In genomic region chr5:150053231-150053626, GRCh38 we compare ENCODE assay signal across 12 cellular contexts. TPM values are rescaled to one million over a fixed set of nuclear protein-coding genes. Genes with fewer than 3 reads are reported as not detected.
A peak's percentile ranks its signal among the peaks of the same experiment; 100 is the strongest.
DNase-seq lines count a peak whose midpoint lies in the region; ATAC-seq and TF ChIP-seq lines count a peak whose summit lies in the region.
"Had no signal": no experiment of that assay in that cellular context is flagged by ENCODE, and none has a peak within 500 bp of the region (broad histone marks: within the 10 kb centered on the region; RNA-seq: fewer than 3 reads in every experiment).

No MANE protein-coding gene starts in this region.

- H3K36me3 Mint-ChIP-seq in activated T-cell treated with anti-CD3 and anti-CD28 coated beads, Interleukin-2, amount 50 U/mL, for 24 hours (ENCODE audit: low read depth), result peaks cover 72% of the 10 kb centered on the region

- peak; percentile 18; the same call in 1 of the 3 replicates for ATAC-seq in RWPE2 (ENCODE audit: low read depth)
- peak; percentile 26 for ATAC-seq in stimulated activated naive CD8-positive, alpha-beta T cell treated with anti-CD3 and anti-CD28 coated beads, Interleukin-15, amount 100 ng/mL, for 72 hours
- no peak for ATAC-seq in HG02798 (IDR thresholded peaks at IDR 0.05; ENCODE audit: poor library complexity, unreplicated experiment)
- ATAC-seq: T-cell had no signal

- no peak overlapping the region for H3K4me2 ChIP-seq in hepatocyte

- no peaks in the 10 kb centered on the region for H3K27me3 Mint-ChIP-seq in activated T-cell treated with anti-CD3 and anti-CD28 coated beads, Interleukin-2, amount 50 U/mL, for 24 hours
- H3K27me3 Mint-ChIP-seq in stimulated activated naive CD8-positive, alpha-beta T cell treated with anti-CD3 and anti-CD28 coated beads, Interleukin-15, amount 100 ng/mL, for 72 hours, result no peaks in the 10 kb centered on the region
- H3K27me3 Mint-ChIP-seq: CD4-positive, CD25-positive, alpha-beta regulatory T cell; T-cell had no signal

- WGBS in hepatocyte (ENCODE audit: low lambda C conversion rate, missing lambda C conversion rate), result 88% methylated on average over 6 of the region's 6 CpGs

- H3K27me3 ChIP-seq in RWPE2 (ENCODE audit: insufficient read depth, poor library complexity, severe bottlenecking) (no peaks in the 10 kb centered on the region), hepatocyte (no peaks in the 10 kb centered on the region)

- H3K4me1 Mint-ChIP-seq in activated T-cell treated with anti-CD3 and anti-CD28 coated beads, Interleukin-2, amount 50 U/mL, for 24 hours (ENCODE audit: low read depth), result no peaks in the 10 kb centered on the region
- H3K4me1 Mint-ChIP-seq in stimulated activated naive CD8-positive, alpha-beta T cell treated with anti-CD3 and anti-CD28 coated beads, Interleukin-15, amount 100 ng/mL, for 72 hours, result peaks cover 6% of the 10 kb centered on the region
- H3K4me1 Mint-ChIP-seq: CD4-positive, CD25-positive, alpha-beta regulatory T cell; T-cell had no signal

- TF ChIP-seq CTCF in RWPE2 (IDR thresholded peaks at IDR 0.05; ENCODE audit: poor library complexity, severe bottlenecking) (no peak), epithelial cell of proximal tubule (conservative IDR thresholded peaks at IDR 0.05; ENCODE audit: low read depth, low read length) (no peak), hepatocyte (IDR thresholded peaks at IDR 0.05; ENCODE audit: poor library complexity) (no peak)

- peak overlapping the region; percentile 58 for H3K27ac Mint-ChIP-seq in activated T-cell treated with anti-CD3 and anti-CD28 coated beads, Interleukin-2, amount 50 U/mL, for 24 hours
- peak overlapping the region; percentile 45 to 80 for H3K27ac Mint-ChIP-seq in stimulated activated naive CD8-positive, alpha-beta T cell treated with anti-CD3 and anti-CD28 coated beads, Interleukin-15, amount 100 ng/mL, for 72 hours
- H3K27ac Mint-ChIP-seq: T-cell had no signal

- H3K27ac ChIP-seq in RWPE2 (ENCODE audit: poor library complexity, severe bottlenecking) (no peak overlapping the region), hepatocyte (no peak overlapping the region)

- no peaks in the 10 kb centered on the region for H3K9me3 ChIP-seq in RWPE2 (ENCODE audit: severe bottlenecking)
- H3K9me3 ChIP-seq in hepatocyte (ENCODE audit: low read depth), result no peaks in the 10 kb centered on the region

- H3K36me3 ChIP-seq in RWPE2 (ENCODE audit: low read depth) (peaks cover 61% of the 10 kb centered on the region), hepatocyte (replicated peaks; ENCODE audit: insufficient read depth, low read depth) (no peaks in the 10 kb centered on the region)

- H3K4me1 ChIP-seq in RWPE2 (ENCODE audit: insufficient read depth, poor library complexity, severe bottlenecking) (peaks cover 15% of the 10 kb centered on the region), hepatocyte (ENCODE audit: insufficient read depth) (no peaks in the 10 kb centered on the region)

- H4K20me1 ChIP-seq in hepatocyte (ENCODE audit: insufficient read depth, poor library complexity, severe bottlenecking), result no peaks in the 10 kb centered on the region

- in situ Hi-C loops in G401 (cut with HindIII; ENCODE audit: low sequenced_read_pairs), result no loop called here

- H3K9me3 Mint-ChIP-seq in activated T-cell treated with anti-CD3 and anti-CD28 coated beads, Interleukin-2, amount 50 U/mL, for 24 hours, result no peaks in the 10 kb centered on the region
- no peaks in the 10 kb centered on the region for H3K9me3 Mint-ChIP-seq in stimulated activated naive CD8-positive, alpha-beta T cell treated with anti-CD3 and anti-CD28 coated beads, Interleukin-15, amount 100 ng/mL, for 72 hours
- H3K9me3 Mint-ChIP-seq: CD4-positive, CD25-positive, alpha-beta regulatory T cell; T-cell had no signal

- H3K9me2 ChIP-seq in hepatocyte (replicated peaks; ENCODE audit: insufficient read depth), result no peaks in the 10 kb centered on the region

- H2AFZ ChIP-seq in hepatocyte, result no peak overlapping the region

- DNase-seq in activated T-cell treated with anti-CD3 and anti-CD28 coated beads, Interleukin-2, amount 50 U/mL, for 24 hours, result no peak
- DNase-seq in activated T-cell treated with anti-CD3 and anti-CD28 coated beads, Interleukin-2, amount 50 U/mL, for 1 hour, result no peak
- no peak for DNase-seq in RWPE2 (ENCODE audit: low spot score)
- peak; percentile 37 for DNase-seq in epithelial cell of proximal tubule (ENCODE audit: low read depth)
- no peak for DNase-seq in stimulated activated naive CD8-positive, alpha-beta T cell treated with anti-CD3 and anti-CD28 coated beads, Interleukin-15, amount 100 ng/mL, for 72 hours
- DNase-seq in hepatocyte (ENCODE audit: low spot score), result no peak
- DNase-seq in G401 (ENCODE audit: low spot score), result no peak
- DNase-seq: CD4-positive, CD25-positive, alpha-beta regulatory T cell; NCI-H1436; occipital lobe; T-cell had no signal

- no peak overlapping the region for H3K4me3 Mint-ChIP-seq in activated T-cell treated with anti-CD3 and anti-CD28 coated beads, Interleukin-2, amount 50 U/mL, for 24 hours
- no peak overlapping the region for H3K4me3 Mint-ChIP-seq in stimulated activated naive CD8-positive, alpha-beta T cell treated with anti-CD3 and anti-CD28 coated beads, Interleukin-15, amount 100 ng/mL, for 72 hours
- H3K4me3 Mint-ChIP-seq: CD4-positive, CD25-positive, alpha-beta regulatory T cell; T-cell had no signal

- H3K79me2 ChIP-seq in hepatocyte, result no peaks in the 10 kb centered on the region

- H3K4me3 ChIP-seq in RWPE2 (ENCODE audit: severe bottlenecking), result no peak overlapping the region
- no peak overlapping the region for H3K4me3 ChIP-seq in epithelial cell of proximal tubule (ENCODE audit: low read depth, low read length)
- H3K4me3 ChIP-seq in hepatocyte, result no peak overlapping the region

RNA-seq across cellular contexts. Expression of gene CSF1R, which starts 33.1 kb away (rescaled TPM):
- total RNA-seq in epithelial cell of proximal tubule (not detected in 2 replicates), hepatocyte (4.5 and 4.7 TPM in 2 replicates)
- polyA plus RNA-seq in hepatocyte, result 3.6 and 5.1 TPM in 2 replicates
- total RNA-seq in G401 (2014; rRNA removed; shearing (Covaris generic)), result 0.43 and 1.1 TPM in 2 replicates
- total RNA-seq: CD4-positive, CD25-positive, alpha-beta regulatory T cell had no signal

RNA-seq across cellular contexts. Expression of gene HMGXB3, which starts 52.7 kb away (rescaled TPM):
- total RNA-seq in epithelial cell of proximal tubule (28.4 and 29.1 TPM in 2 replicates), hepatocyte (32.8 and 47.5 TPM in 2 replicates)
- 23.4 and 24.6 TPM in 2 replicates for polyA plus RNA-seq in hepatocyte
- total RNA-seq in G401 (2014; rRNA removed; shearing (Covaris generic)), result 56.9 and 58.7 TPM in 2 replicates

RNA-seq across cellular contexts. Expression of gene TIGD6, which starts 52.8 kb away (rescaled TPM):
- total RNA-seq in epithelial cell of proximal tubule, result 0.75 and 3.8 TPM in 2 replicates
- total RNA-seq in hepatocyte, result 4.6 and 5.0 TPM in 2 replicates
- polyA plus RNA-seq in hepatocyte, result 4.5 and 4.6 TPM in 2 replicates
- 1.4 and 1.9 TPM in 2 replicates for total RNA-seq in G401 (2014; rRNA removed; shearing (Covaris generic))
